Comparison of ENCODE assay signal across 10 cellular contexts in genomic region chr10:17444062-17444714, GRCh38. TPM values are rescaled to one million over a fixed set of nuclear protein-coding genes. Genes with fewer than 3 reads are reported as not detected.
DNase-seq lines count a peak whose midpoint lies in the region; ATAC-seq and TF ChIP-seq lines count a peak whose summit lies in the region.
"Had no signal": no experiment of that assay in that cellular context is flagged by ENCODE, and none has a peak within 500 bp of the region (broad histone marks: within the 10 kb centered on the region; RNA-seq: fewer than 3 reads in every experiment).

No MANE protein-coding gene starts in this region.

- intact Hi-C loops in mucosa of descending colon (cut with DNase I, micrococcal nuclease): no loop called here

- no peak for TF ChIP-seq CTCF in mucosa of descending colon (IDR thresholded peaks at IDR 0.05)

- H3K4me3 ChIP-seq in mucosa of descending colon: no peak overlapping the region

- H3K9me3 ChIP-seq in mucosa of descending colon: no peaks in the 10 kb centered on the region

- DNase-seq in DMS53 (lab: John Stamatoyannopoulos, UW): peak; percentile 21
- DNase-seq in DMS53 treated with DMSO at 0.1 percent for 48 hours (lab: John Stamatoyannopoulos, UW; ENCODE audit: unreplicated experiment): no peak
- no peak for DNase-seq in mucosa of descending colon
- DNase-seq in DMS114 treated with DMSO at 0.1 percent for 48 hours (lab: John Stamatoyannopoulos, UW; ENCODE audit: unreplicated experiment): no peak
- no peak for DNase-seq in amniotic stem cell (lab: John Stamatoyannopoulos, UW)
- DNase-seq: NCI-H2081 treated with DMSO at 0.1 percent for 48 hours had no signal

- H3K4me1 ChIP-seq in mucosa of descending colon (ENCODE audit: low read depth): no peaks in the 10 kb centered on the region

- peak; percentile 96 for ATAC-seq in GM21619 (IDR thresholded peaks at IDR 0.05; ENCODE audit: unreplicated experiment)
- peak; percentile 97 for ATAC-seq in HG03558 (IDR thresholded peaks at IDR 0.05; ENCODE audit: extremely low read depth, unreplicated experiment)
- ATAC-seq in mucosa of descending colon: peak; percentile 69
- no peak for ATAC-seq in GM19324 (IDR thresholded peaks at IDR 0.05; ENCODE audit: low FRiP score, unreplicated experiment)

- H3K36me3 ChIP-seq in mucosa of descending colon (ENCODE audit: low read depth): no peaks in the 10 kb centered on the region
- H3K36me3 ChIP-seq: neutrophil had no signal

RNA-seq across cellular contexts. Expression of gene ST8SIA6, which starts 10.2 kb away (rescaled TPM):
- 1 to 10 TPM; 1.6 to 4.2 (median 2.2) TPM for total RNA-seq in mucosa of descending colon
